Comparison of ENCODE assay signal across 8 cellular contexts in genomic region chr11:2533642-2534115, GRCh38.
DNase-seq lines count a peak whose midpoint lies in the region; ATAC-seq and TF ChIP-seq lines count a peak whose summit lies in the region.

No MANE protein-coding gene starts in this region.

- H3K36me3 ChIP-seq in CD8-positive, alpha-beta memory T cell (ENCODE audit: insufficient read depth, low read length): no peaks in the 10 kb centered on the region
- H3K36me3 ChIP-seq in HUES48 (ENCODE audit: control insufficient read depth, insufficient read depth, low read length): no peaks in the 10 kb centered on the region
- H3K36me3 ChIP-seq in osteoblast (ENCODE audit: insufficient read depth, low read length): no peaks in the 10 kb centered on the region

- intact Hi-C loops in activated B cell treated with CpG ODN at 0.5 μM for 24 hours (cut with micrococcal nuclease): loop anchor here (1.0 to 10.0 kb wide), 5 partner anchors 161 to 875 kb away; partner anchors contain the start of gene KCNQ1OT1

- H3K4me1 ChIP-seq in CD8-positive, alpha-beta memory T cell (ENCODE audit: insufficient read depth, low read length): peaks cover 18% of the 10 kb centered on the region
- H3K4me1 ChIP-seq in HUES48 (ENCODE audit: control insufficient read depth, insufficient read depth, low read length) (peaks cover 8% of the 10 kb centered on the region), osteoblast (ENCODE audit: insufficient read depth, low read length) (peaks cover 13% of the 10 kb centered on the region)

- no peak for TF ChIP-seq CTCF in activated B cell treated with CpG ODN at 0.5 μM for 24 hours (IDR thresholded peaks at IDR 0.05)
- TF ChIP-seq CTCF in osteoblast (IDR thresholded peaks at IDR 0.05; ENCODE audit: extremely low read depth, low read depth, low read length): no peak

- no peaks in the 10 kb centered on the region for H3K9me3 ChIP-seq in CD8-positive, alpha-beta memory T cell (ENCODE audit: low read length)
- no peaks in the 10 kb centered on the region for H3K9me3 ChIP-seq in HUES48 (ENCODE audit: control insufficient read depth, insufficient read depth, low read length)
- H3K9me3 ChIP-seq in osteoblast (ENCODE audit: low read depth, low read length): no peaks in the 10 kb centered on the region

- POLR2A ChIA-PET in CD8-positive, alpha-beta memory T cell (lab: Charles Lee): interaction anchor here (0.6 to 3.2 kb wide), 3 partner anchors 354 to 456 kb away, joined by 3 to 13 read pairs (median 3); no protein-coding TSS in a partner anchor
- POLR2A ChIA-PET in activated B cell treated with CpG ODN at 0.5 μM for 24 hours (lab: Charles Lee): interaction anchor here (0.6 to 2.7 kb wide), 9 partner anchors 133 to 559 kb away, joined by 3 to 24 read pairs (median 5); partner anchors contain the start of genes CDKN1C and TSSC4

- peak overlapping the region; percentile 12 for H3K27ac ChIP-seq in CD8-positive, alpha-beta memory T cell (ENCODE audit: low read depth, low read length)
- H3K27ac ChIP-seq in HUES48 (ENCODE audit: low read depth, low read length) (peak overlapping the region; percentile 89), osteoblast (ENCODE audit: low read depth, low read length) (no peak overlapping the region)

- H4K20me1 ChIP-seq in osteoblast (ENCODE audit: insufficient read depth, low read length): peaks cover 5% of the 10 kb centered on the region

- peak in 1 of 5 donors; percentile 58 for DNase-seq in CD8-positive, alpha-beta memory T cell
- DNase-seq in activated B cell treated with CpG ODN at 0.5 μM for 24 hours (no peak), glomerular visceral epithelial cell (ENCODE audit: extremely low spot score) (peak; percentile 93), osteoblast (ENCODE audit: insufficient read length, low spot score, missing footprints) (peak; percentile 100), cerebellar cortex (ENCODE audit: low spot score) (no peak)

- peaks cover 0 to 1% of the 10 kb centered on the region in 2 donors for H3K27me3 Mint-ChIP-seq in CD8-positive, alpha-beta memory T cell
- peaks cover 2% of the 10 kb centered on the region for H3K27me3 Mint-ChIP-seq in activated B cell treated with CpG ODN at 0.5 μM for 24 hours

- peak overlapping the region in 2 of 7 donors; percentile 70 to 72 for H3K4me3 Mint-ChIP-seq in CD8-positive, alpha-beta memory T cell
- no peak overlapping the region for H3K4me3 Mint-ChIP-seq in activated B cell treated with CpG ODN at 0.5 μM for 24 hours

- peak overlapping the region; percentile 73 for H3K4me2 ChIP-seq in osteoblast (ENCODE audit: insufficient read depth, low read length)

- H3K4me1 Mint-ChIP-seq in CD8-positive, alpha-beta memory T cell: peaks cover 10 to 15% (median 11%) of the 10 kb centered on the region in 3 donors
- H3K4me1 Mint-ChIP-seq in activated B cell treated with CpG ODN at 0.5 μM for 24 hours: peaks cover 19% of the 10 kb centered on the region

- no peaks in the 10 kb centered on the region for H3K9me3 Mint-ChIP-seq in CD8-positive, alpha-beta memory T cell
- H3K9me3 Mint-ChIP-seq in activated B cell treated with CpG ODN at 0.5 μM for 24 hours: no peaks in the 10 kb centered on the region

- H3K27me3 ChIP-seq in CD8-positive, alpha-beta memory T cell (ENCODE audit: insufficient read depth, low read length, poor library complexity, severe bottlenecking): no peaks in the 10 kb centered on the region
- H3K27me3 ChIP-seq in HUES48 (ENCODE audit: control insufficient read depth, insufficient read depth, low read length) (peaks cover 41% of the 10 kb centered on the region), osteoblast (ENCODE audit: insufficient read depth, low read length) (peaks cover 7% of the 10 kb centered on the region)

- H3K79me2 ChIP-seq in osteoblast (ENCODE audit: insufficient read depth, low read length): no peaks in the 10 kb centered on the region

- peak overlapping the region; percentile 45 for H3K4me3 ChIP-seq in CD8-positive, alpha-beta memory T cell (ENCODE audit: low read length)
- H3K4me3 ChIP-seq in HUES48 (ENCODE audit: low read depth, low read length) (no peak overlapping the region), osteoblast (ENCODE audit: insufficient read depth, low read length) (peak overlapping the region; percentile 21)

- peak overlapping the region; percentile 64 for H3K9ac ChIP-seq in HUES48 (ENCODE audit: low read depth, low read length)

- CTCF ChIA-PET in CD8-positive, alpha-beta memory T cell (lab: Charles Lee): interaction anchor here (0.6 to 5.9 kb wide), 38 partner anchors 7 to 876 kb away, joined by 3 to 345 read pairs (median 4); partner anchors contain the start of genes CARS1, CD81, CDKN1C and KCNQ1
- CTCF ChIA-PET in activated B cell treated with CpG ODN at 0.5 μM for 24 hours (lab: Charles Lee): interaction anchor here (0.7 to 7.8 kb wide), 23 partner anchors 8 to 683 kb away, joined by 3 to 334 read pairs (median 4); partner anchors contain the start of gene CDKN1C

- peak overlapping the region in 1 of 8 donors; percentile 38 for H3K27ac Mint-ChIP-seq in CD8-positive, alpha-beta memory T cell
- H3K27ac Mint-ChIP-seq in activated B cell treated with CpG ODN at 0.5 μM for 24 hours: no peak overlapping the region

- peak overlapping the region; percentile 32 for H2AFZ ChIP-seq in osteoblast (ENCODE audit: low read length)

- no peaks in the 10 kb centered on the region for H3K36me3 Mint-ChIP-seq in CD8-positive, alpha-beta memory T cell
- H3K36me3 Mint-ChIP-seq in activated B cell treated with CpG ODN at 0.5 μM for 24 hours (ENCODE audit: low read depth): peaks cover 6% of the 10 kb centered on the region

- peak; percentile 22 for ATAC-seq in activated B cell treated with CpG ODN at 0.5 μM for 24 hours (ENCODE audit: low read depth)
- ATAC-seq in GM18861 (IDR thresholded peaks at IDR 0.05; ENCODE audit: unreplicated experiment): no peak
- no peak for ATAC-seq in HG02884 (IDR thresholded peaks at IDR 0.05; ENCODE audit: unreplicated experiment)

Comparison
In these comparisons a context has a peak if more than half of its experiments do, and no peak if none do; other contexts are left out.
1. DNase-seq: peak in glomerular visceral epithelial cell (single experiment) and osteoblast (single experiment); none in activated B cell treated with CpG ODN at 0.5 μM for 24 hours (single experiment) and cerebellar cortex (single experiment).